In genomic region chr3:151919030-151919328, GRCh38 we compare ENCODE assay signal across 2 cellular contexts.
TF ChIP-seq lines count a peak whose summit lies in the region.

No MANE protein-coding gene starts in this region.

TF ChIP-seq in GM12878, 131 proteins besides CTCF, POLR2A, EP300 and RAD21 (continued from another document):
- TF ChIP-seq IRF5 (IDR thresholded peaks at IDR 0.05; ENCODE audit: borderline replicate concordance): no peak
- no peak for TF ChIP-seq E2F8 (IDR thresholded peaks at IDR 0.05; ENCODE audit: low read depth, partially characterized antibody)
- no peak for TF ChIP-seq TCF3 (IDR thresholded peaks at IDR 0.05; ENCODE audit: borderline replicate concordance, insufficient read depth, low read depth, low read length)
- no peak for TF ChIP-seq CBFB (IDR thresholded peaks at IDR 0.05; ENCODE audit: low read depth)
- TF ChIP-seq HSF1 (IDR thresholded peaks at IDR 0.05; ENCODE audit: low read depth, low read length): no peak

TF ChIP-seq in HEK293T, 16 proteins besides CTCF, POLR2A, EP300 and RAD21 (continued from another document):
- TF ChIP-seq NFRKB (IDR thresholded peaks at IDR 0.05) (no peak), TARDBP (IDR thresholded peaks at IDR 0.05) (no peak), L3MBTL2 (conservative IDR thresholded peaks at IDR 0.05) (no peak), FOXK2 (IDR thresholded peaks at IDR 0.05) (no peak), LEF1 (IDR thresholded peaks at IDR 0.05; ENCODE audit: borderline replicate concordance) (no peak), HDGF (IDR thresholded peaks at IDR 0.05; ENCODE audit: borderline replicate concordance) (no peak), BHLHE40 (IDR thresholded peaks at IDR 0.05; ENCODE audit: borderline replicate concordance) (no peak)
